1 cellular context compared by ENCODE assay signal in the genomic region with DNA sequence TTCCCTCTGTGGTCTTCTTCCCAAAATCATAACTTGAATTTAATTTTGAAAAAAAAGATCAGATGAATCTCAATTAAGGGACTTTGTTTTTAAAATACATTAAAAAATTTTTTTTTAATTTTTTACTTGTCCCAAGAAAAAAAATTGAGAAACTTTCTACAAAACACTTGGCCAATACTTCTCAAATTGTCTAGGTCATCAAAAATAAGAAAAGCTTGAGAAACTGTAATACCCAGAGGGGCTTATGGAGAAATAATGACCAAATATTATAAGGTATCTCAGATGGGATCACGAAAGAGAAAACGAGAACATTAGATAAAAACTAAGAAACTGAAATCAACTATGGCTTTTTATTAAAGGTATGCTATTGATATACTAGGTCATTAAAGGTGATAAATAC.
TF ChIP-seq lines count a peak whose summit lies in the region.

No MANE protein-coding gene starts in this region.

TF ChIP-seq in HepG2, 621 proteins besides CTCF, POLR2A, EP300 and RAD21 (continued from another document):
- TF ChIP-seq ZNF142 (CRISPR knock-in tag; IDR thresholded peaks at IDR 0.05) (no peak), ZBTB2 (CRISPR knock-in tag; IDR thresholded peaks at IDR 0.05; ENCODE audit: low read depth) (no peak), BCL6 (CRISPR knock-in tag; IDR thresholded peaks at IDR 0.05) (no peak)
